ENCODE assay signal across 26 cellular contexts in genomic region chr1:201487742-201488141, GRCh38. TPM values are rescaled to one million over a fixed set of nuclear protein-coding genes. Genes with fewer than 3 reads are reported as not detected.
DNase-seq lines count a peak whose midpoint lies in the region; ATAC-seq and TF ChIP-seq lines count a peak whose summit lies in the region.
"Had no signal": no experiment of that assay in that cellular context is flagged by ENCODE, and none has a peak within 500 bp of the region (broad histone marks: within the 10 kb centered on the region; RNA-seq: fewer than 3 reads in every experiment).

No MANE protein-coding gene starts in this region.

- no peak for TF ChIP-seq POLR2A in vagina (IDR thresholded peaks at IDR 0.05)

- peaks cover 2% of the 10 kb centered on the region for H3K79me2 ChIP-seq in parathyroid adenoma

- H3K4me3 ChIP-seq in coronary artery = no peak overlapping the region
- no peak overlapping the region for H3K4me3 ChIP-seq in parathyroid adenoma (ENCODE audit: low read depth, low read length)
- H3K4me3 ChIP-seq in vagina = no peak overlapping the region
- H3K4me3 ChIP-seq: GM12878, lower lobe of right lung had no signal

- intact Hi-C loops in vagina (cut with DNase I) = no loop called here

- ATAC-seq in GM18517 (IDR thresholded peaks at IDR 0.05; ENCODE audit: unreplicated experiment) = no peak
- ATAC-seq: GM12878; lower lobe of right lung; stimulated activated naive CD8-positive, alpha-beta T cell treated with anti-CD3 and anti-CD28 coated beads, Interleukin-15, amount 100 ng/mL, for 72 hours had no signal

- no peak overlapping the region for H3K4me2 ChIP-seq in parathyroid adenoma (ENCODE audit: low read length)

- no peaks in the 10 kb centered on the region for H3K9me3 ChIP-seq in parathyroid adenoma (ENCODE audit: control insufficient read depth, low read length)
- H3K9me3 ChIP-seq in vagina = no peaks in the 10 kb centered on the region
- H3K9me3 ChIP-seq: lower lobe of right lung had no signal

- H3K9ac ChIP-seq in parathyroid adenoma = no peak overlapping the region

- H3K4me1 ChIP-seq in parathyroid adenoma = peaks cover 32% of the 10 kb centered on the region
- H3K4me1 ChIP-seq in vagina = peaks cover 51% of the 10 kb centered on the region

- H3K36me3 ChIP-seq in parathyroid adenoma (ENCODE audit: control insufficient read depth, insufficient read depth, low read length) = no peaks in the 10 kb centered on the region
- peaks cover 0 to 37% of the 10 kb centered on the region in 2 donors for H3K36me3 ChIP-seq in vagina

- no peak for TF ChIP-seq CTCF in coronary artery (IDR thresholded peaks at IDR 0.05)
- TF ChIP-seq CTCF in parathyroid adenoma (IDR thresholded peaks at IDR 0.05) = no peak
- no peak for TF ChIP-seq CTCF in vagina (IDR thresholded peaks at IDR 0.05)

- DNase-seq in NCI-H82 (lab: John Stamatoyannopoulos, UW) (peak; percentile 41), NCI-H82 treated with DMSO at 0.1 percent for 48 hours (lab: John Stamatoyannopoulos, UW; ENCODE audit: unreplicated experiment) (no peak), coronary artery (ENCODE audit: low spot score) (no peak), vagina (ENCODE audit: extremely low spot score in 2 of 2) (no peak), epidermal melanocyte (ENCODE audit: insufficient read length, low spot score) (no peak), SW480 (ENCODE audit: low spot score) (no peak)
- DNase-seq: activated CD4-positive, CD25-positive, alpha-beta regulatory T cell treated with anti-CD3 and anti-CD28 coated beads, Interleukin-2, amount 50 U/mL, for 72 hours; activated CD8-positive, alpha-beta memory T cell treated with anti-CD3 and anti-CD28 coated beads for 24 hours; activated naive CD4-positive, alpha-beta T cell treated with anti-CD3 and anti-CD28 coated beads for 36 hours; activated T-cell treated with anti-CD3 and anti-CD28 coated beads, Interleukin-2, amount 50 U/mL, for 48 hours; amygdala; central memory CD4-positive, alpha-beta T cell; erythroblast; islet precursor cell; KBM-7; lower lobe of right lung; MV-4-11; NCI-H1694; NCI-H2171 treated with DMSO at 0.1 percent for 48 hours; NCI-H526 treated with DMSO at 0.1 percent for 48 hours; stimulated activated CD4-positive, alpha-beta T cell treated with anti-CD3 and anti-CD28 coated beads, Interleukin-4, amount 100 ng/mL, for 4 hours; stimulated activated naive CD8-positive, alpha-beta T cell treated with anti-CD3 and anti-CD28 coated beads, Interleukin-15, amount 100 ng/mL, for 72 hours had no signal

- no peak overlapping the region for H2AFZ ChIP-seq in parathyroid adenoma

- H3K27ac ChIP-seq in coronary artery (peak overlapping the region; percentile 47 to 86), parathyroid adenoma (peak overlapping the region; percentile 75), vagina (peak overlapping the region; percentile 74)
- H3K27ac ChIP-seq: 22Rv1, lower lobe of right lung had no signal

- no peaks in the 10 kb centered on the region for H3K27me3 ChIP-seq in parathyroid adenoma (ENCODE audit: control insufficient read depth, insufficient read depth, low read length)
- no peaks in the 10 kb centered on the region for H3K27me3 ChIP-seq in vagina

RNA-seq across cellular contexts. Expression of gene PHLDA3, which starts 18.8 kb away (rescaled TPM):
- total RNA-seq in vagina = 80.5 TPM

RNA-seq across cellular contexts. Expression of gene CSRP1, which starts 19.2 kb away (rescaled TPM):
- 729 TPM for total RNA-seq in vagina

RNA-seq across cellular contexts. Expression of gene NAV1, which starts 51.2 kb away (rescaled TPM):
- 45.9 TPM for total RNA-seq in vagina
